Comparison of ENCODE assay signal across 21 cellular contexts in genomic region chrX:84748965-84749656, GRCh38.
"Had no signal": no experiment of that assay in that cellular context is flagged by ENCODE, and none has a peak within 500 bp of the region (broad histone marks: within the 10 kb centered on the region; RNA-seq: fewer than 3 reads in every experiment).

No MANE protein-coding gene starts in this region.

- H3K4me2 ChIP-seq: SK-N-SH had no signal

- H3K9me2 ChIP-seq: SK-N-SH had no signal

- DNase-seq: KBM-7, MV-4-11, NCI-H1048, NCI-H1105, NCI-H1417, NCI-H1436 treated with DMSO at 0.1 percent for 48 hours, NCI-H1694, NCI-H187 treated with DMSO at 0.1 percent for 48 hours, NCI-H2029 treated with DMSO at 0.1 percent for 48 hours, NCI-H2171, NCI-H226, NCI-H446, NCI-H510A, NCI-H524 treated with DMSO at 0.1 percent for 48 hours, NCI-H69, NCI-H774, SHP77, SK-N-SH had no signal

- H3K27ac ChIP-seq: RWPE1 had no signal

- H3K9me3 ChIP-seq: SK-N-SH had no signal

- FAIRE-seq: HTR-8/SVneo, RCC 7860 had no signal
